ENCODE assay signal across 1 cellular context in the genomic region with DNA sequence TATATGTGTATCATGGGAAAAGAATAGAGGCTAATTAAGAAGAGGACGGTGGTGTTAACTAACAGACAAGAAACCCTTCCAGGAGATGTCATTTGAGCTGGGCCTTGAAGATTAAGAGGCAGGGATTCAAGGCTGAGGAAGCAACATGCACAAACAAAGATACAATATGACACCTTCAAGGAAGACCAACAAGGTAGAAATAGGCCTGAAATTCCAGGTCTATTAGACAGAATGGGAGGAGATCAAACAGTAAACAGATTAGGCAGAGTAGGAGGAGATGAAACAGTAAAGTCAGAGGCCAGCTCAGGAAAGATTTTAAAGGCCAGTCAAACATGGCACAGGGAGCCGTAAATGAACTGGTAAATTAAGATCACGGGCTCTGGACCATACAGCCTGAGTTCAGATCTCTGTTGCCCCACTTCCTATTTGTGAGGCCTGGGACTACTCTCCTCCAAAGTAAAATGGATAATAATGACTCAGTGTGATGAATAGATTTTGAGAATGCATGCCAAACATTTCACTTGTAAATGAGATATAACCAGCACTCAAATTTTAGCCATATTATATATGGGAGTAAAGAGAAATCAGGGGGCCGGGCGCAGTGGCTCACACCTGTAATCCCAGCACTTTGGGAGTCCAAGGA.
A peak's percentile ranks its signal among the peaks of the same experiment; 100 is the strongest.
TF ChIP-seq lines count a peak whose summit lies in the region.

No MANE protein-coding gene starts in this region.

TF ChIP-seq in HepG2, 621 proteins besides CTCF, POLR2A, EP300 and RAD21:
- TF ChIP-seq TOE1 (CRISPR knock-in tag; IDR thresholded peaks at IDR 0.05), result no peak
- no peak for TF ChIP-seq ZNF235 (CRISPR knock-in tag; IDR thresholded peaks at IDR 0.05; ENCODE audit: borderline replicate concordance)
- TF ChIP-seq, protein P1, sequence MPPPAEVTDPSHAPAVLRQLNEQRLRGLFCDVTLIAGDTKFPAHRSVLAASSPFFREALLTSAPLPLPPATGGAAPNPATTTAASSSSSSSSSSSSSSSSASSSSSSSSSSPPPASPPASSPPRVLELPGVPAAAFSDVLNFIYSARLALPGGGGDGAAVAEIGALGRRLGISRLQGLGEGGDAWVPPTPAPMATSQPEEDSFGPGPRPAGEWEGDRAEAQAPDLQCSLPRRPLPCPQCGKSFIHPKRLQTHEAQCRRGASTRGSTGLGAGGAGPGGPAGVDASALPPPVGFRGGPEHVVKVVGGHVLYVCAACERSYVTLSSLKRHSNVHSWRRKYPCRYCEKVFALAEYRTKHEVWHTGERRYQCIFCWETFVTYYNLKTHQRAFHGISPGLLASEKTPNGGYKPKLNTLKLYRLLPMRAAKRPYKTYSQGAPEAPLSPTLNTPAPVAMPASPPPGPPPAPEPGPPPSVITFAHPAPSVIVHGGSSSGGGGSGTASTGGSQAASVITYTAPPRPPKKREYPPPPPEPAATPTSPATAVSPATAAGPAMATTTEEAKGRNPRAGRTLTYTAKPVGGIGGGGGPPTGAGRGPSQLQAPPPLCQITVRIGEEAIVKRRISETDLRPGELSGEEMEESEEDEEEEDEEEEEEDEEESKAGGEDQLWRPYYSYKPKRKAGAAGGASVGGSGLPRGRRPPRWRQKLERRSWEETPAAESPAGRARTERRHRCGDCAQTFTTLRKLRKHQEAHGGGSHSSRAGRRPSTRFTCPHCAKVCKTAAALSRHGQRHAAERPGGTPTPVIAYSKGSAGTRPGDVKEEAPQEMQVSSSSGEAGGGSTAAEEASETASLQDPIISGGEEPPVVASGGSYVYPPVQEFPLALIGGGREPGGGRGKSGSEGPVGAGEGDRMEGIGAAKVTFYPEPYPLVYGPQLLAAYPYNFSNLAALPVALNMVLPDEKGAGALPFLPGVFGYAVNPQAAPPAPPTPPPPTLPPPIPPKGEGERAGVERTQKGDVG (CRISPR knock-in tag; IDR thresholded peaks at IDR 0.05; ENCODE audit: borderline replicate concordance), result no peak
- TF ChIP-seq, protein P2, sequence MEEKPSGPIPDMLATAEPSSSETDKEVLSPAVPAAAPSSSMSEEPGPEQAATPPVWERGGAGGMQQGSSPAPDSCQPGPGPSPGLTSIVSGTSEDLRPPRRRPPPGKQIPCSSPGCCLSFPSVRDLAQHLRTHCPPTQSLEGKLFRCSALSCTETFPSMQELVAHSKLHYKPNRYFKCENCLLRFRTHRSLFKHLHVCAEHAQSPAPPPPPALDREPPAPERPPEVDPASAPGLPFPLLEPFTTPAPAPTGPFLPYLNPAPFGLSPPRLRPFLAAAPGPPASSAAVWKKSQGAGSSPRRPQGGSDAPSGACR (CRISPR knock-in tag; IDR thresholded peaks at IDR 0.05), result no peak
- TF ChIP-seq ISL2 (CRISPR knock-in tag; IDR thresholded peaks at IDR 0.05), result 0 out of 2 replicates have a peak, but pooled peaks have one; percentile 18
- TF ChIP-seq, protein P3, sequence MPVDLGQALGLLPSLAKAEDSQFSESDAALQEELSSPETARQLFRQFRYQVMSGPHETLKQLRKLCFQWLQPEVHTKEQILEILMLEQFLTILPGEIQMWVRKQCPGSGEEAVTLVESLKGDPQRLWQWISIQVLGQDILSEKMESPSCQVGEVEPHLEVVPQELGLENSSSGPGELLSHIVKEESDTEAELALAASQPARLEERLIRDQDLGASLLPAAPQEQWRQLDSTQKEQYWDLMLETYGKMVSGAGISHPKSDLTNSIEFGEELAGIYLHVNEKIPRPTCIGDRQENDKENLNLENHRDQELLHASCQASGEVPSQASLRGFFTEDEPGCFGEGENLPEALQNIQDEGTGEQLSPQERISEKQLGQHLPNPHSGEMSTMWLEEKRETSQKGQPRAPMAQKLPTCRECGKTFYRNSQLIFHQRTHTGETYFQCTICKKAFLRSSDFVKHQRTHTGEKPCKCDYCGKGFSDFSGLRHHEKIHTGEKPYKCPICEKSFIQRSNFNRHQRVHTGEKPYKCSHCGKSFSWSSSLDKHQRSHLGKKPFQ (CRISPR knock-in tag; IDR thresholded peaks at IDR 0.05; ENCODE audit: insufficient replicate concordance), result peak; percentile 31
- TF ChIP-seq MAZ (IDR thresholded peaks at IDR 0.05; ENCODE audit: borderline replicate concordance, low read depth, low read length), result no peak
- no peak for TF ChIP-seq MAZ (CRISPR knock-in tag; IDR thresholded peaks at IDR 0.05; ENCODE audit: low read depth)
- no peak for TF ChIP-seq SRSF9 (IDR thresholded peaks at IDR 0.05; ENCODE audit: borderline replicate concordance, insufficient read depth, low read depth, low read length, poor library complexity, severe bottlenecking)
- no peak for TF ChIP-seq STAT5B (CRISPR knock-in tag; IDR thresholded peaks at IDR 0.05)
- TF ChIP-seq, protein P4, sequence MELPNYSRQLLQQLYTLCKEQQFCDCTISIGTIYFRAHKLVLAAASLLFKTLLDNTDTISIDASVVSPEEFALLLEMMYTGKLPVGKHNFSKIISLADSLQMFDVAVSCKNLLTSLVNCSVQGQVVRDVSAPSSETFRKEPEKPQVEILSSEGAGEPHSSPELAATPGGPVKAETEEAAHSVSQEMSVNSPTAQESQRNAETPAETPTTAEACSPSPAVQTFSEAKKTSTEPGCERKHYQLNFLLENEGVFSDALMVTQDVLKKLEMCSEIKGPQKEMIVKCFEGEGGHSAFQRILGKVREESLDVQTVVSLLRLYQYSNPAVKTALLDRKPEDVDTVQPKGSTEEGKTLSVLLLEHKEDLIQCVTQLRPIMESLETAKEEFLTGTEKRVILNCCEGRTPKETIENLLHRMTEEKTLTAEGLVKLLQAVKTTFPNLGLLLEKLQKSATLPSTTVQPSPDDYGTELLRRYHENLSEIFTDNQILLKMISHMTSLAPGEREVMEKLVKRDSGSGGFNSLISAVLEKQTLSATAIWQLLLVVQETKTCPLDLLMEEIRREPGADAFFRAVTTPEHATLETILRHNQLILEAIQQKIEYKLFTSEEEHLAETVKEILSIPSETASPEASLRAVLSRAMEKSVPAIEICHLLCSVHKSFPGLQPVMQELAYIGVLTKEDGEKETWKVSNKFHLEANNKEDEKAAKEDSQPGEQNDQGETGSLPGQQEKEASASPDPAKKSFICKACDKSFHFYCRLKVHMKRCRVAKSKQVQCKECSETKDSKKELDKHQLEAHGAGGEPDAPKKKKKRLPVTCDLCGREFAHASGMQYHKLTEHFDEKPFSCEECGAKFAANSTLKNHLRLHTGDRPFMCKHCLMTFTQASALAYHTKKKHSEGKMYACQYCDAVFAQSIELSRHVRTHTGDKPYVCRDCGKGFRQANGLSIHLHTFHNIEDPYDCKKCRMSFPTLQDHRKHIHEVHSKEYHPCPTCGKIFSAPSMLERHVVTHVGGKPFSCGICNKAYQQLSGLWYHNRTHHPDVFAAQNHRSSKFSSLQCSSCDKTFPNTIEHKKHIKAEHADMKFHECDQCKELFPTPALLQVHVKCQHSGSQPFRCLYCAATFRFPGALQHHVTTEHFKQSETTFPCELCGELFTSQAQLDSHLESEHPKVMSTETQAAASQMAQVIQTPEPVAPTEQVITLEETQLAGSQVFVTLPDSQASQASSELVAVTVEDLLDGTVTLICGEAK (IDR thresholded peaks at IDR 0.05), result no peak
- TF ChIP-seq, protein P4 (CRISPR knock-in tag; IDR thresholded peaks at IDR 0.05), result no peak
